In the genomic region with DNA sequence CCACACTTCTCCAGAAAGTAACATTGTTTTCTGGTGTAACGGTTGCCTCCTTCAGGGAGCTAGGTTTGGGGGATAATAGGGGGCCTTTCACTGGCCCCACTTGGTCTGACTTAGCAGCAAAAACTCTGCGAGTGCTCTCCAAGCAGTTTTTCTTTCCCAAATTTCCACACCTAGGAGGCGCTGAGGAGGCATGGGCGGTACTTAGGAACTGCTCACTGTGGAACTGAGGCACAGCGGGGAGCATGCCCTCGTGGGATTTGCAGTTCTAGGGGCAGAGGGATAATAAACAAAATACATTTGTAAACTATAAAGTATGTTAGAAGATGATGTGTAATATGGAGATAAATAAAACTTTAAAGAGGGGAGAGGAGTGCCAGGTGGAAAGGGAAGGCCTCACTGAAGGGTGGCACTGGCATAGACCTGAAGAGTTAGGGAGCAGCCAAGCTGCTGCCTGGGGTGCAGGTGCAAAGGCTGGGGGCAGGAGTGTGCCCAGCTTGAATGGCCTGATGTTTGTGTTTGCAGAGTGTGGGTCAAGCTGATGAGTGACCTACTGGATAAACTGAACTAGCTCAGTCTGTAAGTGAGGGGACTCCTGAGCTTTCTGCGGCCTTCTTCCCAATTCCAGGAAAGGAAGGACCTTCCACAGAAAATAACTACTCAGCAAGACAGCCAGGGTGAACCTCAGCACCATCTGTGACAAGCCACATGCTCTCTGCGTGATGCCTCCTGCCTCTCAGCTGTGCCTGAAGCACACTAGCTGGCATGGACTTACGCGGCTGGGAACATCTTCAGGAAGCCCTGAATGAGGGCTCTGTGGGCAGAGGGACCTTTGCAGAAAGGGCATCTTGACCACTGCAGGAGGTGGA, we compare ENCODE assay signal across 7 cellular contexts. TPM values are rescaled to one million over a fixed set of nuclear protein-coding genes. Genes with fewer than 3 reads are reported as not detected.
A peak's percentile ranks its signal among the peaks of the same experiment; 100 is the strongest.
DNase-seq lines count a peak whose midpoint lies in the region; ATAC-seq and TF ChIP-seq lines count a peak whose summit lies in the region.

No MANE protein-coding gene starts in this region.

- intact Hi-C loops in right cardiac atrium (cut with DNase I) (no loop called here), spleen (cut with DNase I; ENCODE audit: low total_unique reads) (no loop called here)

- H3K9me3 ChIP-seq in GM23248 (ENCODE audit: low read depth) (no peaks in the 10 kb centered on the region), right cardiac atrium (ENCODE audit: control insufficient read depth, low read length) (no peaks in the 10 kb centered on the region), spleen (no peaks in the 10 kb centered on the region)

- H3K27ac ChIP-seq in GM23248: no peak overlapping the region
- H3K27ac ChIP-seq in right cardiac atrium (ENCODE audit: low read length): peak overlapping the region; percentile 22
- H3K27ac ChIP-seq in spleen: peak overlapping the region in 6 of 8 donors; percentile 43 to 90 (median 86)

- TF ChIP-seq POLR2A in spleen (IDR thresholded peaks at IDR 0.05): no peak

- no peak for TF ChIP-seq CTCF in spleen (IDR thresholded peaks at IDR 0.05 in 8 of 11, conservative IDR thresholded peaks at IDR 0.05 in 3 of 11)

- DNase-seq in GM23248 (peak; percentile 69), SK-MEL-5 (ENCODE audit: low read depth, low spot score) (peak; percentile 50), right cardiac atrium (peak in 1 of 3 donors; percentile 67), spleen (no peak), NOMO-1 (lab: John Stamatoyannopoulos, UW; ENCODE audit: unreplicated experiment in 2 of 2) (no peak)
- no peak for DNase-seq in activated CD4-positive, alpha-beta T cell treated with anti-CD3 and anti-CD28 coated beads for 48 hours

- in situ Hi-C loops in GM23248 (cut with MboI): no loop called here
- in situ Hi-C loops in SK-MEL-5 (cut with HindIII; ENCODE audit: low pct_unique_long_range_greater_than_20kb, low sequenced_read_pairs): no loop called here

- no peaks in the 10 kb centered on the region for H3K9me2 ChIP-seq in GM23248 (ENCODE audit: insufficient read depth)

- H2AFZ ChIP-seq in GM23248: peak overlapping the region; percentile 88; the same call in 1 of the 2 replicates

- WGBS in GM23248 (ENCODE audit: low coverage in 1 of 2, low lambda C conversion rate in 2 of 2, missing lambda C conversion rate in 2 of 2), 2 experiments: 35 to 39% methylated on average over 10 of the region's 10 CpGs
- 58% methylated on average over 10 of the region's 10 CpGs for WGBS in right cardiac atrium
- WGBS in spleen, 5 donors: 74 to 84% (median 78%) methylated on average over 10 of the region's 10 CpGs

- H3K4me3 ChIP-seq in GM23248: peak overlapping the region; percentile 85
- peak overlapping the region; percentile 52 for H3K4me3 ChIP-seq in right cardiac atrium (ENCODE audit: low read length)
- peak overlapping the region in 6 of 8 donors; percentile 52 to 85 (median 58) for H3K4me3 ChIP-seq in spleen

- peak overlapping the region; percentile 89 for H3K4me2 ChIP-seq in GM23248 (ENCODE audit: unreplicated experiment)

- no peaks in the 10 kb centered on the region for H4K20me1 ChIP-seq in GM23248 (ENCODE audit: insufficient read depth)

- peaks cover 37% of the 10 kb centered on the region for H3F3A ChIP-seq in GM23248 (ENCODE audit: insufficient read depth)

- no peak for ATAC-seq in right cardiac atrium
- ATAC-seq in GM19455 (IDR thresholded peaks at IDR 0.05; ENCODE audit: unreplicated experiment): no peak

- H3K4me1 ChIP-seq in GM23248 (ENCODE audit: insufficient read depth): peaks cover 40% of the 10 kb centered on the region
- peaks cover 25% of the 10 kb centered on the region for H3K4me1 ChIP-seq in right cardiac atrium (ENCODE audit: control insufficient read depth, insufficient read depth, low read length)
- peaks cover 29 to 76% (median 65%) of the 10 kb centered on the region in 6 donors for H3K4me1 ChIP-seq in spleen

- H3K9ac ChIP-seq in GM23248: peak overlapping the region; percentile 79; the same call in 1 of the 2 replicates

- H3K79me2 ChIP-seq in GM23248 (ENCODE audit: insufficient read depth): no peaks in the 10 kb centered on the region

- H3K27me3 ChIP-seq in GM23248 (replicated peaks; ENCODE audit: insufficient read depth): no peaks in the 10 kb centered on the region
- no peaks in the 10 kb centered on the region for H3K27me3 ChIP-seq in right cardiac atrium (ENCODE audit: control insufficient read depth, insufficient read depth)
- H3K27me3 ChIP-seq in spleen (replicated peaks in 1 of 7): peaks cover 0 to 15% (median 0%) of the 10 kb centered on the region in 7 donors

- H3K36me3 ChIP-seq in GM23248 (ENCODE audit: low read depth): no peaks in the 10 kb centered on the region
- H3K36me3 ChIP-seq in spleen: no peaks in the 10 kb centered on the region

RNA-seq across cellular contexts. Expression of a gene that starts 1.9 kb away (rescaled TPM):
- total RNA-seq in GM23248 (2014; rRNA removed; shearing (Covaris generic)): 18.2 and 21.9 TPM in 2 replicates
- polyA plus RNA-seq in GM23248 (2016; fragmentation: Nextera tagmentation; extraction: Ambion mirVana) (16.6 and 17.0 TPM in 2 replicates), right cardiac atrium (54.0 TPM), spleen (10 to 100 TPM in 2 of 3 donors, 1 to 10 TPM in 1; 3.9 to 12.2 (median 10.7) TPM)
- 20.7 and 21.8 TPM in 2 replicates for total RNA-seq in SK-MEL-5 (2014; rRNA removed; shearing (Covaris generic))
- 77.9 and 86.7 TPM in 2 replicates for polyA plus RNA-seq in SK-MEL-5 (2015; cell fraction: cytosol; rRNA removed)
- 9.4 and 11.9 TPM in 2 replicates for polyA plus RNA-seq in SK-MEL-5 (2015; cell fraction: nucleus; rRNA removed)
- total RNA-seq in right cardiac atrium (10 to 100 TPM; 47.3 to 65.0 (median 56.8) TPM), spleen (10 to 100 TPM; 30.1 to 92.8 (median 81.4) TPM)

RNA-seq across cellular contexts. Expression of a gene that starts 34.2 kb away (rescaled TPM):
- total RNA-seq in GM23248 (2014; rRNA removed; shearing (Covaris generic)): 321 and 446 TPM in 2 replicates
- polyA plus RNA-seq in GM23248 (2016; fragmentation: Nextera tagmentation; extraction: Ambion mirVana) (415 and 419 TPM in 2 replicates), right cardiac atrium (259 TPM), spleen (100 to 1,000 TPM; 167 to 269 (median 210) TPM)
- 251 and 258 TPM in 2 replicates for total RNA-seq in SK-MEL-5 (2014; rRNA removed; shearing (Covaris generic))
- polyA plus RNA-seq in SK-MEL-5 (2015; cell fraction: cytosol; rRNA removed): 200 and 225 TPM in 2 replicates
- 134 and 143 TPM in 2 replicates for polyA plus RNA-seq in SK-MEL-5 (2015; cell fraction: nucleus; rRNA removed)
- total RNA-seq in right cardiac atrium (100 to 1,000 TPM; 193 to 245 (median 219) TPM), spleen (100 to 1,000 TPM; 145 to 229 (median 159) TPM)

Comparison
In these comparisons a context has a peak if more than half of its experiments do, and no peak if none do; other contexts are left out.
1. DNase-seq: peak in GM23248 (single experiment) and SK-MEL-5 (single experiment); none in spleen (single experiment), NOMO-1 (0 of 2) and activated CD4-positive, alpha-beta T cell treated with anti-CD3 and anti-CD28 coated beads for 48 hours (single experiment).
2. Peak in every context shown above with its lines, with median percentiles within 50 percentile points of each other: H3K4me3 ChIP-seq.